Comparison of ENCODE assay signal across 8 cellular contexts in the genomic region with DNA sequence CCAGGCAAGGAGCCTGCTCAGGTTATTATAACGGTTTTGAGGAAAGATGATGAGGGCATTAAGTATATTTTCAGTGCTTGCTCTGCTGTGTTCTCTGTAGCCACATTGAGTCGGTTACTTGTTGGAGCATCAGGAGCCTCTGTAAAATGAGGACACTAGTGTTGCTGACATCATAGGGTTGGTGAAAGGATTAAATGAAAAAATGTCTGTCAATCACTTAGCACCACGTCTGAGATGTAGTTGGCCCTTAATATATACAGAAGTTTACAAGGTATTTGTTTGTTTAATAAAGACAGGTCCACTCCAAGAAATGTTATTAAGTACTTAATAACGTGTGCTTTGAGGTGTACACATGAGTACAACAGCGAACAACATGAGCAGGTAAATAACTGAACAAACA. TPM values are rescaled to one million over a fixed set of nuclear protein-coding genes. Genes with fewer than 3 reads are reported as not detected.
DNase-seq lines count a peak whose midpoint lies in the region; ATAC-seq and TF ChIP-seq lines count a peak whose summit lies in the region.

No MANE protein-coding gene starts in this region.

- H3K27me3 ChIP-seq in H7 (ENCODE audit: control insufficient read depth, insufficient read depth, low read length) (peaks cover 1% of the 10 kb centered on the region; the same call in 1 of the 2 replicates), Peyer's patch (no peaks in the 10 kb centered on the region)

- peaks cover 0 to 5% (median 0%) of the 10 kb centered on the region in 4 donors for H3K4me1 ChIP-seq in Peyer's patch

- ATAC-seq in GM18909 (IDR thresholded peaks at IDR 0.05; ENCODE audit: poor library complexity, unreplicated experiment): no peak

- H3K9me3 ChIP-seq in Peyer's patch: no peaks in the 10 kb centered on the region

- TF ChIP-seq POLR2A in Peyer's patch (IDR thresholded peaks at IDR 0.05): no peak

- DNase-seq in H7 (no peak), Peyer's patch (no peak), fibroblast of mammary gland (ENCODE audit: low read depth) (no peak), retinal pigment epithelial cell (ENCODE audit: low read depth) (no peak), SIG-M5 (lab: John Stamatoyannopoulos, UW) (no peak), iPS-NIHi11 (ENCODE audit: low spot score) (no peak), DMS114 treated with DMSO at 0.1 percent for 48 hours (lab: John Stamatoyannopoulos, UW; ENCODE audit: unreplicated experiment) (no peak)

- H3K36me3 ChIP-seq in H7 (replicated peaks; ENCODE audit: control insufficient read depth, insufficient read depth, low read length): no peaks in the 10 kb centered on the region
- H3K36me3 ChIP-seq in Peyer's patch: no peaks in the 10 kb centered on the region

- peak overlapping the region in 3 of 4 donors; percentile 19 to 82 (median 71) for H3K27ac ChIP-seq in Peyer's patch

- peak overlapping the region; percentile 65; the same call in 1 of the 2 replicates for H3K4me3 ChIP-seq in H7 (ENCODE audit: insufficient read depth, low read depth, low read length)
- peak overlapping the region; percentile 77 to 85 (median 83) for H3K4me3 ChIP-seq in Peyer's patch
- H3K4me3 ChIP-seq in fibroblast of mammary gland (ENCODE audit: control insufficient read depth, low read depth, low read length): peak overlapping the region; percentile 91
- H3K4me3 ChIP-seq in retinal pigment epithelial cell (ENCODE audit: low read length): peak overlapping the region; percentile 81

- TF ChIP-seq CTCF in Peyer's patch (IDR thresholded peaks at IDR 0.05): no peak
- no peak for TF ChIP-seq CTCF in fibroblast of mammary gland (conservative IDR thresholded peaks at IDR 0.05; ENCODE audit: control insufficient read depth, insufficient read depth, low read depth, low read length)
- TF ChIP-seq CTCF in retinal pigment epithelial cell (conservative IDR thresholded peaks at IDR 0.05; ENCODE audit: low read depth, low read length): no peak

RNA-seq across cellular contexts. Expression of gene SLC25A26, which starts 0.7 kb away (rescaled TPM):
- total RNA-seq in H7 (2014; rRNA removed; shearing (Covaris generic)): 26.5 and 29.1 TPM in 2 replicates
- total RNA-seq in Peyer's patch: 10 to 100 TPM; 11.9 to 28.9 (median 17.7) TPM
